Comparison of ENCODE assay signal across 1 cellular context in the genomic region with DNA sequence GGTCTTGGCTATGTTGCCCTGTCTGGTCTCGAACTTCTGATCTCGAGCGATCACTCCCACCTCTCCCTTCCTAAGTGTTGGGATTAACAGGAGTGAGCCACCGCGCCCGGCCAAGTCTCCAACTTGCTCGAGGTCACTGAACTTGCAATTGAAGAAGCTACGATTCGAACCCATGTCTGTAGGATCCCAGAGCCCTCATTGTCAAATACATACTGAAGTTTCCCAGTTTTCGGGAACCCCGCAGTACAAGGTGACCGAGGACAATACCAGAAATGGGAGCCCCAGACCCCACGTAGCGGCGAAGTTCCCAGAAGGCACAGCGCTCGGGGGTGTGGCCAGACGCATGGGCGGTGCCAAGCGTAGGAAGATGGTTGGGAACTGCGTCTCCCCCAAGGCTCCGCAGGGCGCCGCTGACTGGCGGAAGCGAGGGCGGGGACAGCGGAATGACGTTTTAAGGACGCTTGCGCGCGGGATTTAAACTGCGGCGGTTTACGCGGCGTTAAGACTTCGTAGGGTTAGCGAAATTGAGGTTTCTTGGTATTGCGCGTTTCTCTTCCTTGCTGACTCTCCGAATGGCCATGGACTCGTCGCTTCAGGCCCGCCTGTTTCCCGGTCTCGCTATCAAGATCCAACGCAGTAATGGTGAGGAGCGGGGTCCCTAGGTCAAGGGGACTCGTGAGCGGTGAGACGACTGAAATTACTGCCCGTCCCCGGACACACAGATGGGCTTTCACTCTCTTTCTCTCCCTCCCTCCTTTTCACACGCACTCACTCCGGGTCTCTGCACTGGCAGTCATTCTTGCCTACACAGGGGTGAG.
TF ChIP-seq lines count a peak whose summit lies in the region.

Gene KIF2C, plus strand, starts transcription at position 477 of the 818 bp plus-strand sequence. Its CDS starts 96 bp downstream, at position 573.

TF ChIP-seq in HCT116, 20 proteins besides CTCF, POLR2A, EP300 and RAD21 (continued from another document):
- TF ChIP-seq, protein P1, sequence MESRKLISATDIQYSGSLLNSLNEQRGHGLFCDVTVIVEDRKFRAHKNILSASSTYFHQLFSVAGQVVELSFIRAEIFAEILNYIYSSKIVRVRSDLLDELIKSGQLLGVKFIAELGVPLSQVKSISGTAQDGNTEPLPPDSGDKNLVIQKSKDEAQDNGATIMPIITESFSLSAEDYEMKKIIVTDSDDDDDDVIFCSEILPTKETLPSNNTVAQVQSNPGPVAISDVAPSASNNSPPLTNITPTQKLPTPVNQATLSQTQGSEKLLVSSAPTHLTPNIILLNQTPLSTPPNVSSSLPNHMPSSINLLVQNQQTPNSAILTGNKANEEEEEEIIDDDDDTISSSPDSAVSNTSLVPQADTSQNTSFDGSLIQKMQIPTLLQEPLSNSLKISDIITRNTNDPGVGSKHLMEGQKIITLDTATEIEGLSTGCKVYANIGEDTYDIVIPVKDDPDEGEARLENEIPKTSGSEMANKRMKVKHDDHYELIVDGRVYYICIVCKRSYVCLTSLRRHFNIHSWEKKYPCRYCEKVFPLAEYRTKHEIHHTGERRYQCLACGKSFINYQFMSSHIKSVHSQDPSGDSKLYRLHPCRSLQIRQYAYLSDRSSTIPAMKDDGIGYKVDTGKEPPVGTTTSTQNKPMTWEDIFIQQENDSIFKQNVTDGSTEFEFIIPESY (IDR thresholded peaks at IDR 0.05; ENCODE audit: extremely low read depth, insufficient replicate concordance, low read length) = no peak
- TF ChIP-seq CBX3 (IDR thresholded peaks at IDR 0.05; ENCODE audit: low read depth) (peak; percentile 57; the same call in 1 of the 2 replicates), TCF7L2 (IDR thresholded peaks at IDR 0.05; ENCODE audit: borderline replicate concordance, extremely low read depth, insufficient read depth, insufficient read length) (peak; percentile 19), EGR1 (IDR thresholded peaks at IDR 0.05; ENCODE audit: low read depth) (peak; percentile 83), SIN3A (IDR thresholded peaks at IDR 0.05; ENCODE audit: low read depth) (peak; percentile 100), SRF (IDR thresholded peaks at IDR 0.05; ENCODE audit: low read depth) (no peak), SP1 (IDR thresholded peaks at IDR 0.05; ENCODE audit: low read depth) (peak; percentile 82)
